7 cellular contexts compared by ENCODE assay signal in the genomic region with DNA sequence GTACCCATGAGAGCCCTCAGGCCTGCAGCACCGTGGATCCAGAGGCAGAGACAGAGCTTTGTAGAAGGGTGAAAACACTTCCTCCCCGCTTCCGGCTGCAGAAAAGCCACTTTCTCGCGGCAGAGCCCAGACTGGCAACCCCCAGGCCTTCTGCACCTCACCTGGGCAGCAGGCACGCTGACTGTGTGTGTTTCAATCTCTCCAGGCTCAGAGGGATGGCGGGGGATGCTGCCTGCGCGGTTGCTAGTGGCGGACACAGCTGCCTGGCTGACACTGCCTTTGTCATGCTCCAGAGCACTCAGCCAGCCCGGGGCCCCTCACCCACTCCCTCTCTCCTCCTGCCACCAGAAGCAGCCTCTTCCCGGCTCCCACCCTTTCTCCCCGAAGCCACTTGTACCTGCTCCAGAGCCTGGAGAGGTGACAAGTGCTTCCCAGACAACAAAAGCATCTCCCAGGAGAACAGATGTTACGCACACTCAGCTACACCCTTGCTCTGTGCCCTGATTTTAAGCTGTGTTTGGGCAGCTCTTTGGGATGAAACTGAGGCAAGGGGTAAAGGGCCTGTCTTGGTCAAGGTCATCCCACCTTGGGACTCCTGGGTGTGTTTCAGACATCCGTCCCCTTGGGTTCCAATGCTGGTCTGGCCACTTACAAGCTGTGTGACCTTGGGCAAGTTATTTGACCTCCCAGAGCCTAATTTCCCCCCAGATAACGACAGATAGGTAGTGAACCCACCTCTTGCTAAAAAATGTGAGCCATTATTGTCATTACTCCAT. TPM values are rescaled to one million over a fixed set of nuclear protein-coding genes. Genes with fewer than 3 reads are reported as not detected.
DNase-seq lines count a peak whose midpoint lies in the region; ATAC-seq and TF ChIP-seq lines count a peak whose summit lies in the region.

No MANE protein-coding gene starts in this region.

- no peak for TF ChIP-seq POLR2A in testis (IDR thresholded peaks at IDR 0.05)

- H3K9me2 ChIP-seq in OCI-LY7 (ENCODE audit: insufficient read depth, low read length), result no peaks in the 10 kb centered on the region

- no peaks in the 10 kb centered on the region; the same call in 1 of the 2 replicates for H4K20me1 ChIP-seq in OCI-LY7 (ENCODE audit: insufficient read depth, low read length)

- H2AFZ ChIP-seq in OCI-LY7 (ENCODE audit: low read length), result no peak overlapping the region

- TSS peak; percentile 91 for BruUV-seq in OCI-LY7 (replicated peaks; lab: Mats Ljungman, UMichigan)

- intact Hi-C loops in OCI-LY7 (cut with micrococcal nuclease; ENCODE audit: unreplicated experiment), result loop anchor here (2.0 to 5.0 kb wide), 4 partner anchors 34 to 316 kb away; a partner anchor contains a TSS
- intact Hi-C loops in ascending aorta (cut with DNase I), result loop anchor here (1.0 kb wide), 2 partner anchors 7 to 9 kb away; no protein-coding TSS in a partner anchor
- intact Hi-C loops in left lung (cut with DNase I), result no loop called here
- intact Hi-C loops in testis (cut with DNase I; ENCODE audit: low total_unique reads), result no loop called here

- CTCF ChIA-PET in OCI-LY7 (lab: Charles Lee; ENCODE audit: unreplicated experiment), result interaction anchor here (1.0 kb wide), 1 partner anchor 22 kb away, joined by 3 read pairs; no protein-coding TSS in a partner anchor

- H3K4me2 ChIP-seq in OCI-LY7 (ENCODE audit: low read length), result peak overlapping the region; percentile 96

- H3K27me3 ChIP-seq in H7 (ENCODE audit: control insufficient read depth, insufficient read depth, low read length) (no peaks in the 10 kb centered on the region), ascending aorta (no peaks in the 10 kb centered on the region), left lung (no peaks in the 10 kb centered on the region), testis (no peaks in the 10 kb centered on the region)

- 67 to 78% methylated on average over 9 to 16 of the region's 16 CpGs for WGBS in testis, 2 donors

- POLR2A ChIA-PET in OCI-LY7 (lab: Charles Lee), result interaction anchor here (0.6 kb wide), 2 partner anchors 17 to 20 kb away, joined by 3 to 4 read pairs; no protein-coding TSS in a partner anchor

- ATAC-seq in left lung, result peak; percentile 4

- H3K4me3 ChIP-seq in H7 (ENCODE audit: insufficient read depth, low read depth, low read length) (peak overlapping the region; percentile 66), OCI-LY7 (ENCODE audit: low read depth, low read length, poor library complexity, severe bottlenecking) (peak overlapping the region; percentile 91), ascending aorta (peak overlapping the region; percentile 53), left lung (peak overlapping the region; percentile 37 to 69), testis (peak overlapping the region; percentile 56 to 59)

- peak; percentile 80 for DNase-seq in H7
- peak; percentile 83 for DNase-seq in OCI-LY7 (ENCODE audit: low spot score)
- no peak for DNase-seq in ascending aorta (ENCODE audit: low spot score in 2 of 2)
- DNase-seq in left lung, result peak in 1 of 2 donors; percentile 78
- DNase-seq in testis, result no peak
- DNase-seq in NCI-H446 treated with DMSO at 0.1 percent for 48 hours (lab: John Stamatoyannopoulos, UW), result no peak
- no peak for DNase-seq in SKM-1 (lab: John Stamatoyannopoulos, UW; ENCODE audit: unreplicated experiment)

- peaks cover 46% of the 10 kb centered on the region for H3K79me2 ChIP-seq in OCI-LY7 (ENCODE audit: insufficient read depth, low read depth, low read length)

- TF ChIP-seq CTCF in OCI-LY7 (conservative IDR thresholded peaks at IDR 0.05; ENCODE audit: low read length), result no peak
- no peak for TF ChIP-seq CTCF in ascending aorta (IDR thresholded peaks at IDR 0.05)
- no peak for TF ChIP-seq CTCF in left lung (IDR thresholded peaks at IDR 0.05)
- TF ChIP-seq CTCF in testis (IDR thresholded peaks at IDR 0.05), result no peak

- H3K27ac ChIP-seq in OCI-LY7 (ENCODE audit: low read depth, low read length, poor library complexity, severe bottlenecking), result peak overlapping the region; percentile 90
- H3K27ac ChIP-seq in ascending aorta, result peak overlapping the region; percentile 77 to 85
- peak overlapping the region; percentile 76 to 81 for H3K27ac ChIP-seq in left lung
- peak overlapping the region in 1 of 2 donors; percentile 82 for H3K27ac ChIP-seq in testis

- peaks cover 5% of the 10 kb centered on the region for H3K36me3 ChIP-seq in H7 (replicated peaks; ENCODE audit: control insufficient read depth, insufficient read depth, low read length)
- H3K36me3 ChIP-seq in OCI-LY7 (ENCODE audit: insufficient read depth, low read length), result peaks cover 44% of the 10 kb centered on the region
- no peaks in the 10 kb centered on the region for H3K36me3 ChIP-seq in ascending aorta
- peaks cover 0 to 11% of the 10 kb centered on the region in 2 donors for H3K36me3 ChIP-seq in left lung
- H3K36me3 ChIP-seq in testis (ENCODE audit: low read depth, missing control alignments), result no peaks in the 10 kb centered on the region

- H3K4me1 ChIP-seq in OCI-LY7 (ENCODE audit: insufficient read depth, low read length, poor library complexity, severe bottlenecking) (peaks cover 44% of the 10 kb centered on the region), ascending aorta (peaks cover 0 to 7% of the 10 kb centered on the region in 2 donors), left lung (peaks cover 5 to 25% of the 10 kb centered on the region in 2 donors), testis (peaks cover 6% of the 10 kb centered on the region)

- H3K9me3 ChIP-seq in OCI-LY7 (ENCODE audit: low read length) (no peaks in the 10 kb centered on the region), ascending aorta (no peaks in the 10 kb centered on the region), left lung (no peaks in the 10 kb centered on the region), testis (no peaks in the 10 kb centered on the region)

RNA-seq across cellular contexts. Expression of a gene that starts 9.2 kb away (rescaled TPM):
- total RNA-seq in H7 (2014; rRNA removed; shearing (Covaris generic)), result 1.5 and 2.7 TPM in 2 replicates
- total RNA-seq in OCI-LY7 (2014; rRNA removed; shearing (Covaris generic)), result not detected in 2 replicates
- total RNA-seq in OCI-LY7 (2022) (0.08 TPM in 1 of 2 replicates, not detected in the other), ascending aorta (16.8 TPM), left lung (10 to 100 TPM; 28.9 to 31.0 TPM), testis (1 to 10 TPM; 4.8 to 6.7 TPM)
- 15.0 TPM for polyA plus RNA-seq in testis (ENCODE audit: insufficient read depth, low read depth, low replicate concordance)

RNA-seq across cellular contexts. Expression of a gene that starts 33.8 kb away (rescaled TPM):
- total RNA-seq in H7 (2014; rRNA removed; shearing (Covaris generic)), result 34.7 and 45.0 TPM in 2 replicates
- total RNA-seq in OCI-LY7 (2014; rRNA removed; shearing (Covaris generic)), result 30.8 and 41.2 TPM in 2 replicates
- total RNA-seq in OCI-LY7 (2022) (41.9 and 43.2 TPM in 2 replicates), ascending aorta (5.3 TPM), left lung (10 to 100 TPM in 1 of 2 donors, 1 to 10 TPM in 1; 6.4 to 12.8 TPM), testis (1 to 10 TPM; 3.1 to 4.8 TPM)
- polyA plus RNA-seq in testis (ENCODE audit: insufficient read depth, low read depth, low replicate concordance), result 2.7 TPM

RNA-seq across cellular contexts. Expression of a gene that starts 44.5 kb away (rescaled TPM):
- total RNA-seq in H7 (2014; rRNA removed; shearing (Covaris generic)), result 92.3 and 115 TPM in 2 replicates
- 80.6 and 92.1 TPM in 2 replicates for total RNA-seq in OCI-LY7 (2014; rRNA removed; shearing (Covaris generic))
- total RNA-seq in OCI-LY7 (2022) (77.4 and 82.4 TPM in 2 replicates), ascending aorta (26.6 TPM), left lung (10 to 100 TPM; 26.2 to 44.6 TPM), testis (100 to 1,000 TPM; 126 to 148 TPM)
- 61.8 TPM for polyA plus RNA-seq in testis (ENCODE audit: insufficient read depth, low read depth, low replicate concordance)

Comparison
In these comparisons a context has a peak if more than half of its experiments do, and no peak if none do; other contexts are left out.
1. DNase-seq: peak in H7 (single experiment) and OCI-LY7 (single experiment); none in ascending aorta (0 of 2), testis (single experiment), NCI-H446 treated with DMSO at 0.1 percent for 48 hours (single experiment) and SKM-1 (single experiment).
2. intact Hi-C loops: an anchor here in OCI-LY7 (2.0 to 5.0 kb wide) and ascending aorta (1.0 kb wide); none called in left lung and testis.
3. Peak in every context shown above with its lines, with median percentiles within 50 percentile points of each other: H3K4me3 ChIP-seq.